Comparison of ENCODE assay signal across 31 cellular contexts in genomic region chr16:80148826-80149225, GRCh38.
"Had no signal": no experiment of that assay in that cellular context is flagged by ENCODE, and none has a peak within 500 bp of the region (broad histone marks: within the 10 kb centered on the region; RNA-seq: fewer than 3 reads in every experiment).

No MANE protein-coding gene starts in this region.

- H3K36me3 ChIP-seq: adrenal gland, brain microvascular endothelial cell had no signal

- H3K4me3 ChIP-seq: adrenal gland, body of pancreas had no signal

- H3K9me3 ChIP-seq: adrenal gland, body of pancreas had no signal

- H3K27me3 ChIP-seq: adrenal gland, body of pancreas, brain microvascular endothelial cell had no signal

- H3K4me1 ChIP-seq: adrenal gland had no signal

- H3K27ac ChIP-seq: adrenal gland, body of pancreas, brain microvascular endothelial cell, VCaP had no signal

- DNase-seq: activated B cell treated with CpG ODN at 0.5 μM for 24 hours; activated CD4-positive, alpha-beta memory T cell treated with anti-CD3 and anti-CD28 coated beads for 36 hours; activated CD4-positive, alpha-beta T cell treated with anti-CD3 and anti-CD28 coated beads for 4 hours; activated CD4-positive, alpha-beta T cell treated with anti-CD3 and anti-CD28 coated beads, Interleukin-2, amount 10 ng/mL, durations not matched to agents 24 days and 14 days; activated CD4-positive, alpha-beta T cell treated with anti-CD3 and anti-CD28 coated beads, Interleukin-2, amount 50 U/mL, for 1 hour; activated CD4-positive, alpha-beta T cell treated with anti-CD3 and anti-CD28 coated beads, Interleukin-2, amount 50 U/mL, for 4 hours; activated CD4-positive, CD25-positive, alpha-beta regulatory T cell treated with anti-CD3 and anti-CD28 coated beads, Interleukin-2, amount 50 U/mL, for 72 hours; activated CD8-positive, alpha-beta memory T cell treated with anti-CD3 and anti-CD28 coated beads, Interleukin-2, amount 50 U/mL, for 4 hours; activated CD8-positive, alpha-beta T cell treated with anti-CD3 and anti-CD28 coated beads for 36 hours; activated effector memory CD4-positive, alpha-beta T cell treated with anti-CD3 and anti-CD28 coated beads, Interleukin-2, amount 50 U/mL, for 16 hours; activated gamma-delta T cell treated with Interleukin-2 at 50 U/mL for 16 hours; activated naive CD4-positive, alpha-beta T cell; activated naive CD4-positive, alpha-beta T cell treated with anti-CD3 and anti-CD28 coated beads for 36 hours; activated naive CD4-positive, alpha-beta T cell treated with anti-CD3 and anti-CD28 coated beads, Interleukin-2, amount 50 U/mL, for 16 hours; activated naive CD8-positive, alpha-beta T cell treated with anti-CD3 and anti-CD28 coated beads for 36 hours; activated T-cell treated with anti-CD3 and anti-CD28 coated beads for 4 hours; activated T-cell treated with anti-CD3 and anti-CD28 coated beads, Interleukin-2, amount 50 U/mL, for 1 hour; activated T-cell treated with anti-CD3 and anti-CD28 coated beads, Interleukin-2, amount 50 U/mL, for 4 hours; activated T-cell treated with anti-CD3 and anti-CD28 coated beads, Interleukin-2, amount 50 U/mL, for 72 hours; adrenal gland; amniotic stem cell; aorta; body of pancreas; brain microvascular endothelial cell; central memory CD4-positive, alpha-beta T cell; T-helper 1 cell; T-helper 2 cell; T-helper 9 cell had no signal

- ATAC-seq: activated CD8-positive, alpha-beta T cell treated with anti-CD3 and anti-CD28 coated beads for 36 hours; activated naive CD4-positive, alpha-beta T cell treated with anti-CD3 and anti-CD28 coated beads, Interleukin-2, amount 50 U/mL, for 72 hours; activated T-cell treated with anti-CD3 and anti-CD28 coated beads, Interleukin-2, amount 50 U/mL, for 4 hours; activated T-cell treated with anti-CD3 and anti-CD28 coated beads, Interleukin-2, amount 50 U/mL, for 72 hours; activated T-helper 17 cell treated with anti-CD3 and anti-CD28 coated beads, Interleukin-2, amount 50 U/mL, for 72 hours; body of pancreas had no signal
